In the genomic region with DNA sequence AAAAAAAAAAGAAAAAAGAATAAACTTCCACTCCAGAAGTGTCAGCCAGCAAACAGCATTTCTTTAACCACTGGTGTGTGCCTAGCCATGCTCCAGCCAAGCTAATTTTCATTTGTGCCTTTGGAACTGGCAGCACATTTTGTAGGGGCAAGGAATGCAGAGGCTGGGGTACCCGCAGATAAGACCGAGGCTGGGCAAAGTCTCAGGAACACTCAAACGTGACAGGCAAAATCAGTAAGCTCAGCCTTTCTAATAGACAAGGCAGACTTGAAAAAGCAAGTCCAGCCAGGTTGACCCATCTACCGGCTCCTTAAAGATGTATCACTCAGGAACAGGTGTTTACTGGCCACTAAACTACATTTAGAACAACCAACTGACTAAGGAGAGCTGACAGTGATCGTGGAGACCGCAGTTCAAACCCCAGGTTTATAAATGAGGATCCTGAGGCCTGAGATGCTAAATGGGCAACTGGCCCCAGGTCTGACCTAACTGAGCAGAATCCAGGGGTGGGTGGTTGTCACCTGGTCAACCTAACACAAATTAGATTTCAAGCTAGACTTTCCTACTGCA, we compare ENCODE assay signal across 1 cellular context.
TF ChIP-seq lines count a peak whose summit lies in the region.

No MANE protein-coding gene starts in this region.

TF ChIP-seq in GM23338, 12 proteins besides CTCF, POLR2A, EP300 and RAD21:
- no peak for TF ChIP-seq EZH2 (IDR thresholded peaks at IDR 0.05; ENCODE audit: low read depth, unreplicated experiment)
- no peak for TF ChIP-seq NANOG (IDR thresholded peaks at IDR 0.05; ENCODE audit: borderline replicate concordance)
- no peak for TF ChIP-seq ZNF114 (CRISPR knock-in tag; IDR thresholded peaks at IDR 0.05)
- no peak for TF ChIP-seq STAT1 (IDR thresholded peaks at IDR 0.05; ENCODE audit: unreplicated experiment)
- no peak for TF ChIP-seq ZNF331 (CRISPR knock-in tag; IDR thresholded peaks at IDR 0.05; ENCODE audit: low read depth)
- TF ChIP-seq, protein P1, sequence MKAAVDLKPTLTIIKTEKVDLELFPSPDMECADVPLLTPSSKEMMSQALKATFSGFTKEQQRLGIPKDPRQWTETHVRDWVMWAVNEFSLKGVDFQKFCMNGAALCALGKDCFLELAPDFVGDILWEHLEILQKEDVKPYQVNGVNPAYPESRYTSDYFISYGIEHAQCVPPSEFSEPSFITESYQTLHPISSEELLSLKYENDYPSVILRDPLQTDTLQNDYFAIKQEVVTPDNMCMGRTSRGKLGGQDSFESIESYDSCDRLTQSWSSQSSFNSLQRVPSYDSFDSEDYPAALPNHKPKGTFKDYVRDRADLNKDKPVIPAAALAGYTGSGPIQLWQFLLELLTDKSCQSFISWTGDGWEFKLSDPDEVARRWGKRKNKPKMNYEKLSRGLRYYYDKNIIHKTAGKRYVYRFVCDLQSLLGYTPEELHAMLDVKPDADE (IDR thresholded peaks at IDR 0.05): no peak
- TF ChIP-seq ZNF462 (CRISPR knock-in tag; IDR thresholded peaks at IDR 0.05): no peak
- no peak for TF ChIP-seq REST (IDR thresholded peaks at IDR 0.05; ENCODE audit: unreplicated experiment)
- TF ChIP-seq CREB1 (CRISPR knock-in tag; IDR thresholded peaks at IDR 0.05; ENCODE audit: low read depth): no peak
- no peak for TF ChIP-seq EZH2phosphoT487 (IDR thresholded peaks at IDR 0.05; ENCODE audit: unreplicated experiment)
- TF ChIP-seq POLR2AphosphoS5 (IDR thresholded peaks at IDR 0.05; ENCODE audit: low read depth): no peak
- no peak for TF ChIP-seq JUNB (IDR thresholded peaks at IDR 0.05; ENCODE audit: unreplicated experiment)
